Comparison of ENCODE assay signal across 1 cellular context in genomic region chr1:94654505-94654904, GRCh38.
TF ChIP-seq lines count a peak whose summit lies in the region.

No MANE protein-coding gene starts in this region.

TF ChIP-seq in HepG2, 621 proteins besides CTCF, POLR2A, EP300 and RAD21:
- no peak for TF ChIP-seq ZBTB44 (CRISPR knock-in tag; IDR thresholded peaks at IDR 0.05)
- TF ChIP-seq ZNF674 (CRISPR knock-in tag; IDR thresholded peaks at IDR 0.05; ENCODE audit: low read depth) = no peak
- 0 out of 2 replicates have a peak, but pooled peaks have one; percentile 4 for TF ChIP-seq CEBPG (CRISPR knock-in tag; IDR thresholded peaks at IDR 0.05)
- TF ChIP-seq ATF7 (IDR thresholded peaks at IDR 0.05) = peak; percentile 51; the same call in 1 of the 2 replicates
- no peak for TF ChIP-seq ATF7 (CRISPR knock-in tag; IDR thresholded peaks at IDR 0.05)
- TF ChIP-seq ZFP62 (CRISPR knock-in tag; IDR thresholded peaks at IDR 0.05) = no peak
